ENCODE assay signal across 16 cellular contexts in genomic region chr1:43552059-43552742, GRCh38. TPM values are rescaled to one million over a fixed set of nuclear protein-coding genes. Genes with fewer than 3 reads are reported as not detected.
A peak's percentile ranks its signal among the peaks of the same experiment; 100 is the strongest.
DNase-seq lines count a peak whose midpoint lies in the region; ATAC-seq and TF ChIP-seq lines count a peak whose summit lies in the region.
"Had no signal": no experiment of that assay in that cellular context is flagged by ENCODE, and none has a peak within 500 bp of the region (broad histone marks: within the 10 kb centered on the region; RNA-seq: fewer than 3 reads in every experiment).

No MANE protein-coding gene starts in this region.

- H3K27ac Mint-ChIP-seq in endodermal cell: peak overlapping the region; percentile 61
- no peak overlapping the region for H3K27ac Mint-ChIP-seq in neural progenitor cell
- H3K27ac Mint-ChIP-seq in type B pancreatic cell: peak overlapping the region; percentile 98
- H3K27ac Mint-ChIP-seq: activated B cell treated with CpG ODN at 0.5 μM for 24 hours; activated T-helper 2 cell treated with anti-CD3 and anti-CD28 coated beads, Interferon-gamma antibody, Interleukin-2, Interleukin-4, amounts not matched to agents 10 μg/mL and 5 μg/mL and 100 μg/mL, durations not matched to agents 14 hours and 24 hours and 36 hours; stimulated activated effector memory CD8-positive, alpha-beta T cell treated with anti-CD3 and anti-CD28 coated beads, Interleukin-12 subunit alpha, Interleukin-12 subunit beta, amount 100 ng/mL, for 72 hours; T-cell had no signal

- WGBS in endodermal cell (ENCODE audit: insufficient coverage in 1 of 2, insufficient read length in 1 of 2), 2 experiments: 92 to 100% methylated on average over 4 to 5 of the region's 5 CpGs

- no peak for ATAC-seq in HG03469 (IDR thresholded peaks at IDR 0.05; ENCODE audit: unreplicated experiment)
- ATAC-seq: stimulated activated effector memory CD8-positive, alpha-beta T cell treated with anti-CD3 and anti-CD28 coated beads, Interleukin-12 subunit alpha, Interleukin-12 subunit beta, amount 100 ng/mL, for 72 hours; T-cell had no signal

- H3K4me1 Mint-ChIP-seq in endodermal cell (peaks cover 32% of the 10 kb centered on the region), neural progenitor cell (peaks cover 43% of the 10 kb centered on the region), type B pancreatic cell (ENCODE audit: unreplicated experiment) (peaks cover 41% of the 10 kb centered on the region)

- no peak overlapping the region for H3K4me2 ChIP-seq in neural progenitor cell

- no peak overlapping the region for H3K9ac ChIP-seq in endodermal cell (ENCODE audit: extremely low read depth, low read length, poor library complexity, severe bottlenecking)
- H3K9ac ChIP-seq in neural progenitor cell: no peak overlapping the region

- no peak for DNase-seq in Peyer's patch
- DNase-seq in endodermal cell: no peak
- DNase-seq in neural progenitor cell (ENCODE audit: low spot score): no peak
- DNase-seq in type B pancreatic cell (ENCODE audit: extremely low spot score, unreplicated experiment): no peak
- no peak for DNase-seq in LoVo (ENCODE audit: low spot score)
- DNase-seq in effector CD4-positive, alpha-beta T cell: no peak
- DNase-seq: activated B cell treated with CpG ODN at 0.5 μM for 24 hours, AML-193, GF-D8, islet precursor cell, NCI-H1930, NCI-H446 treated with DMSO at 0.1 percent for 48 hours, T-cell had no signal

- H3K4me3 ChIP-seq in Peyer's patch (no peak overlapping the region), endodermal cell (ENCODE audit: low read length) (no peak overlapping the region), neural progenitor cell (no peak overlapping the region)

- H3F3A ChIP-seq in neural progenitor cell (ENCODE audit: low read depth): peaks cover 31% of the 10 kb centered on the region

- H3K9me3 Mint-ChIP-seq in endodermal cell: no peaks in the 10 kb centered on the region
- no peaks in the 10 kb centered on the region for H3K9me3 Mint-ChIP-seq in neural progenitor cell
- no peaks in the 10 kb centered on the region for H3K9me3 Mint-ChIP-seq in type B pancreatic cell
- H3K9me3 Mint-ChIP-seq: activated B cell treated with CpG ODN at 0.5 μM for 24 hours; activated T-helper 2 cell treated with anti-CD3 and anti-CD28 coated beads, Interferon-gamma antibody, Interleukin-2, Interleukin-4, amounts not matched to agents 10 μg/mL and 5 μg/mL and 100 μg/mL, durations not matched to agents 14 hours and 24 hours and 36 hours; stimulated activated effector memory CD8-positive, alpha-beta T cell treated with anti-CD3 and anti-CD28 coated beads, Interleukin-12 subunit alpha, Interleukin-12 subunit beta, amount 100 ng/mL, for 72 hours; T-cell had no signal

- H3K27me3 Mint-ChIP-seq in endodermal cell (ENCODE audit: insufficient read depth) (no peaks in the 10 kb centered on the region), neural progenitor cell (ENCODE audit: insufficient read depth, low read depth) (peaks cover 4% of the 10 kb centered on the region), type B pancreatic cell (peaks cover 4% of the 10 kb centered on the region)

- TF ChIP-seq CTCF in Peyer's patch (IDR thresholded peaks at IDR 0.05): no peak
- no peak for TF ChIP-seq CTCF in endodermal cell (conservative IDR thresholded peaks at IDR 0.05)
- no peak for TF ChIP-seq CTCF in neural progenitor cell (IDR thresholded peaks at IDR 0.05)
- TF ChIP-seq CTCF in type B pancreatic cell (conservative IDR thresholded peaks at IDR 0.05): no peak

- H3K36me3 ChIP-seq in Peyer's patch (peaks cover 0 to 31% (median 0%) of the 10 kb centered on the region in 3 donors), endodermal cell (ENCODE audit: control insufficient read depth, insufficient read depth, low read length) (peaks cover 60% of the 10 kb centered on the region), neural progenitor cell (peaks cover 9% of the 10 kb centered on the region)

- H3K36me3 Mint-ChIP-seq in endodermal cell (ENCODE audit: low read depth) (peaks cover 42% of the 10 kb centered on the region), neural progenitor cell (peaks cover 19% of the 10 kb centered on the region), type B pancreatic cell (peaks cover 20% of the 10 kb centered on the region)
- H3K36me3 Mint-ChIP-seq: stimulated activated effector memory CD8-positive, alpha-beta T cell treated with anti-CD3 and anti-CD28 coated beads, Interleukin-12 subunit alpha, Interleukin-12 subunit beta, amount 100 ng/mL, for 72 hours; T-cell had no signal

- H3K27me3 ChIP-seq in Peyer's patch: no peaks in the 10 kb centered on the region
- no peaks in the 10 kb centered on the region for H3K27me3 ChIP-seq in endodermal cell (ENCODE audit: control insufficient read depth, insufficient read depth, low read length, poor library complexity, severe bottlenecking)
- no peaks in the 10 kb centered on the region for H3K27me3 ChIP-seq in neural progenitor cell

- no peak overlapping the region for H2AFZ ChIP-seq in neural progenitor cell (replicated peaks)

- H3K79me2 ChIP-seq in neural progenitor cell (ENCODE audit: low read depth): peaks cover 16% of the 10 kb centered on the region

- no peak for TF ChIP-seq POLR2A in Peyer's patch (IDR thresholded peaks at IDR 0.05)

- H3K4me1 ChIP-seq in Peyer's patch (peaks cover 0 to 70% (median 12%) of the 10 kb centered on the region in 4 donors), endodermal cell (ENCODE audit: control insufficient read depth, insufficient read depth, low read length) (peaks cover 9% of the 10 kb centered on the region), neural progenitor cell (peaks cover 32% of the 10 kb centered on the region)

- H3K27ac ChIP-seq in Peyer's patch (peak overlapping the region in 3 of 4 donors; percentile 32 to 94 (median 49)), endodermal cell (ENCODE audit: low read depth, low read length) (no peak overlapping the region), neural progenitor cell (no peak overlapping the region)

- no peaks in the 10 kb centered on the region for H3K9me3 ChIP-seq in Peyer's patch
- no peaks in the 10 kb centered on the region for H3K9me3 ChIP-seq in endodermal cell (ENCODE audit: control insufficient read depth, low read length)
- H3K9me3 ChIP-seq in neural progenitor cell (ENCODE audit: low read depth): no peaks in the 10 kb centered on the region

- H3K4me3 Mint-ChIP-seq in endodermal cell (no peak overlapping the region), neural progenitor cell (peak overlapping the region; percentile 36), type B pancreatic cell (peak overlapping the region; percentile 60)
- H3K4me3 Mint-ChIP-seq: activated B cell treated with CpG ODN at 0.5 μM for 24 hours; stimulated activated effector memory CD8-positive, alpha-beta T cell treated with anti-CD3 and anti-CD28 coated beads, Interleukin-12 subunit alpha, Interleukin-12 subunit beta, amount 100 ng/mL, for 72 hours; T-cell had no signal

- peaks cover 32% of the 10 kb centered on the region for H4K20me1 ChIP-seq in neural progenitor cell (ENCODE audit: low read depth)

RNA-seq across cellular contexts. Expression of gene PTPRF, which starts 21.5 kb away (rescaled TPM):
- total RNA-seq in Peyer's patch: 100 to 1,000 TPM; 149 to 613 (median 528) TPM
- total RNA-seq in endodermal cell: 100 to 1,000 TPM; 203 to 250 TPM
- 145 TPM for polyA plus RNA-seq in endodermal cell (2013, experiment 1 of 2)
- polyA plus RNA-seq in endodermal cell (2013, experiment 2 of 2): 130 TPM
- total RNA-seq in neural progenitor cell (ENCODE audit: low replicate concordance): 71.1 and 119 TPM in 2 replicates
- 260 and 507 TPM in 2 replicates for total RNA-seq in type B pancreatic cell (ENCODE audit: low replicate concordance)
- total RNA-seq: activated B cell treated with CpG ODN at 0.5 μM for 24 hours had no signal

Comparison
In these comparisons a context has a peak if more than half of its experiments do, and no peak if none do; other contexts are left out.
1. H3K27ac ChIP-seq: peak in Peyer's patch (3 of 4); none in endodermal cell (single experiment) and neural progenitor cell (single experiment).